In the genomic region with DNA sequence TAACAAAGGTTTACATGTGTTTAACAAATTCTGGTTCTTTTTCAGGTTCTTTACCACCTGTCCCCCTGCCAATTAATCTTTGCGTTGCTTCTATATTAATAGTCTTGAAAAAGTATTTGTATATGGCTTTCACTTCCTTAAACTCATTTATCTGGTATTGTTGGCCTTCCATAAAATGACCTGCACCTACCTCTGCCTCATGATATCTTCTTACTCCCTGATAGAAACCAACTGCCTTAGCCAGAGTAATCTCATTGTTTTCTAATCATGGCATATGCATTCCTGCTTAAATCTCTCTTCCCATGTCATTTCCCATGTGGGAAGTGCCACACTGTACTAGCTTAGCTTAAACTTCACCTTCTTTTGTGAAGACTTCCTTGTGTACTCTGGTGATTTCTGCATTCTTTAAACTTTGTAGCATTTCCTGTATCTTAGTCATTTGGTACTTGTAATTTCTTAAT, we compare ENCODE assay signal across 9 cellular contexts. TPM values are rescaled to one million over a fixed set of nuclear protein-coding genes. Genes with fewer than 3 reads are reported as not detected.
A peak's percentile ranks its signal among the peaks of the same experiment; 100 is the strongest.
DNase-seq lines count a peak whose midpoint lies in the region; ATAC-seq and TF ChIP-seq lines count a peak whose summit lies in the region.
"Had no signal": no experiment of that assay in that cellular context is flagged by ENCODE, and none has a peak within 500 bp of the region (broad histone marks: within the 10 kb centered on the region; RNA-seq: fewer than 3 reads in every experiment).

No MANE protein-coding gene starts in this region.

- no peaks in the 10 kb centered on the region for H3K27me3 Mint-ChIP-seq in CD4-positive, alpha-beta memory T cell

- POLR2A ChIA-PET in CD4-positive, alpha-beta memory T cell (lab: Charles Lee; ENCODE audit: partially characterized antibody) = no interaction called here

- TF ChIP-seq CTCF in cardiac fibroblast (IDR thresholded peaks at IDR 0.05; ENCODE audit: low read depth, low read length) = no peak

- H3K4me1 Mint-ChIP-seq in CD4-positive, alpha-beta memory T cell = peaks cover 58 to 75% (median 63%) of the 10 kb centered on the region in 4 donors

- peak overlapping the region in 5 of 8 donors; percentile 3 to 47 (median 21) for H3K4me3 Mint-ChIP-seq in CD4-positive, alpha-beta memory T cell

- H3K4me3 ChIP-seq in CD4-positive, alpha-beta memory T cell (ENCODE audit: low read length in 2 of 2) = no peak overlapping the region
- no peak overlapping the region for H3K4me3 ChIP-seq in cardiac fibroblast (replicated peaks in 1 of 2; ENCODE audit: low read depth in 2 of 2, low read length in 2 of 2)

- DNase-seq in CD4-positive, alpha-beta memory T cell = no peak
- peak; percentile 26 to 61 for DNase-seq in cardiac fibroblast (ENCODE audit: low read depth in 2 of 2)
- no peak for DNase-seq in SIG-M5 treated with dmso at 0.1 percent for 504 hours (lab: John Stamatoyannopoulos, UW; ENCODE audit: unreplicated experiment)
- DNase-seq in NCI-H748 treated with DMSO at 0.1 percent for 48 hours (lab: John Stamatoyannopoulos, UW) = no peak
- no peak for DNase-seq in activated effector memory CD4-positive, alpha-beta T cell treated with anti-CD3 and anti-CD28 coated beads, Interleukin-2, amount 50 U/mL, for 16 hours
- DNase-seq in head of caudate nucleus = no peak
- DNase-seq: SIG-M5 had no signal

- CTCF ChIA-PET in CD4-positive, alpha-beta memory T cell (lab: Charles Lee; ENCODE audit: partially characterized antibody) = no interaction called here

- no peaks in the 10 kb centered on the region for H3K9me3 Mint-ChIP-seq in CD4-positive, alpha-beta memory T cell

- no peaks in the 10 kb centered on the region for H3K36me3 ChIP-seq in CD4-positive, alpha-beta memory T cell (ENCODE audit: insufficient read depth, low read length)

- H3K27me3 ChIP-seq in CD4-positive, alpha-beta memory T cell (ENCODE audit: insufficient read depth, low read length) = no peaks in the 10 kb centered on the region

- H3K27ac ChIP-seq in CD4-positive, alpha-beta memory T cell (ENCODE audit: low read depth, low read length) = no peak overlapping the region

- ATAC-seq in GM19395 (IDR thresholded peaks at IDR 0.05; ENCODE audit: unreplicated experiment) = peak; percentile 69
- ATAC-seq in HG03378 (IDR thresholded peaks at IDR 0.05; ENCODE audit: unreplicated experiment) = peak; percentile 58

- peak overlapping the region in 2 of 7 donors; percentile 63 to 67 for H3K27ac Mint-ChIP-seq in CD4-positive, alpha-beta memory T cell

- peaks cover 80% of the 10 kb centered on the region for H3K4me1 ChIP-seq in CD4-positive, alpha-beta memory T cell (ENCODE audit: insufficient read depth, low read length)

- H3K9me3 ChIP-seq in CD4-positive, alpha-beta memory T cell (ENCODE audit: control insufficient read depth in 1 of 2, low read length in 2 of 2) = no peaks in the 10 kb centered on the region

- no peaks in the 10 kb centered on the region for H3K36me3 Mint-ChIP-seq in CD4-positive, alpha-beta memory T cell

- intact Hi-C loops in CD4-positive, alpha-beta memory T cell (cut with micrococcal nuclease) = no loop called here
- intact Hi-C loops in head of caudate nucleus (cut with DNase I) = no loop called here

RNA-seq across cellular contexts. Expression of a gene that starts 8.7 kb away (rescaled TPM):
- total RNA-seq in CD4-positive, alpha-beta memory T cell = 10 to 100 TPM; 66.1 to 66.5 TPM
- polyA plus RNA-seq in CD4-positive, alpha-beta memory T cell = 10 to 100 TPM; 15.0 to 37.9 TPM

Comparison
In these comparisons a context has a peak if more than half of its experiments do, and no peak if none do; other contexts are left out.
1. DNase-seq: peak in cardiac fibroblast (2 of 2); none in CD4-positive, alpha-beta memory T cell (0 of 5), SIG-M5 treated with dmso at 0.1 percent for 504 hours (single experiment), NCI-H748 treated with DMSO at 0.1 percent for 48 hours (single experiment), activated effector memory CD4-positive, alpha-beta T cell treated with anti-CD3 and anti-CD28 coated beads, Interleukin-2, amount 50 U/mL, for 16 hours (single experiment) and head of caudate nucleus (0 of 42).